Comparison of ENCODE assay signal across 14 cellular contexts in the genomic region with DNA sequence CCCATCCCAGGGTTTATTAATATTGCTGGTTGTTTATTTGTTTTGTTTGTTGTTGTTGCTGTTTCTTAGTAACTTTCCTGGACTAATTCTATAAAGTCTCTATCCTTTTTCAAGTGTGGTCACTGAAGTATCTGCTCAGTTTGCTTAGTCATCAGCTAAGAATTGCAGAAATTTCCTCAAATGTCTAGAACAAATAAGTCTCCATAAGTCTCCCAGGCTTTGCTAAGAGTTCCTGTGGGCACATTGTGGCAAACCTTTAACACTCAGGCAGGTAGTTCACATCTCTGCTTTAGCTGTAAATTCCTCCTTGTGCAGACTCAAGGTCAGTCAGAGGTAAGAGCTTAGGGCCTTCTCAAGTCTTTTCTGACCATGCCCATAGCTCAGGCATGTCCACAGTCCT. TPM values are rescaled to one million over a fixed set of nuclear protein-coding genes. Genes with fewer than 3 reads are reported as not detected.
DNase-seq lines count a peak whose midpoint lies in the region; ATAC-seq, FAIRE-seq and TF ChIP-seq lines count a peak whose summit lies in the region.
"Had no signal": no experiment of that assay in that cellular context is flagged by ENCODE, and none has a peak within 500 bp of the region (broad histone marks: within the 10 kb centered on the region; RNA-seq: fewer than 3 reads in every experiment).

No MANE protein-coding gene starts in this region.

- no peak for FAIRE-seq in bronchial epithelial cell (lab: Jason Lieb, UNC)
- FAIRE-seq: HepG2 had no signal

- H3K27me3 ChIP-seq in bronchial epithelial cell (ENCODE audit: control insufficient read depth, insufficient read depth, low read length) = no peaks in the 10 kb centered on the region

- peaks cover 12% of the 10 kb centered on the region for H3K27me3 Mint-ChIP-seq in T-helper 2 cell treated with Interferon-gamma antibody and Interleukin-4, amounts not matched to agents 5 μg/mL and 100 μg/mL, for 36 hours (ENCODE audit: low read depth)

- TF ChIP-seq CTCF in bronchial epithelial cell (IDR thresholded peaks at IDR 0.05; ENCODE audit: insufficient read depth, low read length, severe bottlenecking) = no peak

- DNase-seq in AG20443 (ENCODE audit: low spot score) (peak; percentile 77), LHCN-M2 (ENCODE audit: low read depth) (peak; percentile 96), bronchial epithelial cell (ENCODE audit: low read depth) (peak; percentile 89), kidney tubule cell (ENCODE audit: low spot score) (peak; percentile 98), NCI-H345 (lab: John Stamatoyannopoulos, UW) (no peak)
- no peak for DNase-seq in stimulated activated naive CD4-positive, alpha-beta T cell (lab: John Stamatoyannopoulos, UW)
- no peak for DNase-seq in T-helper 2 cell treated with Interferon-gamma antibody and Interleukin-4, amounts not matched to agents 5 μg/mL and 100 μg/mL, for 36 hours (ENCODE audit: low spot score)
- DNase-seq: activated B cell treated with CpG ODN at 0.5 μM for 24 hours; NCI-H2107; stimulated activated CD8-positive, alpha-beta memory T cell treated with anti-CD3 and anti-CD28 coated beads, Interleukin-4, amount 100 ng/mL, for 48 hours had no signal

- no peak overlapping the region for H3K4me3 Mint-ChIP-seq in T-helper 2 cell treated with Interferon-gamma antibody and Interleukin-4, amounts not matched to agents 5 μg/mL and 100 μg/mL, for 36 hours
- H3K4me3 Mint-ChIP-seq: activated B cell treated with CpG ODN at 0.5 μM for 24 hours; dendritic cell treated with granulocyte-macrophage colony-stimulating factor and Interleukin-4, amounts not matched to agents 40 ng/mL and 50 ng/mL, for 4 days; natural killer cell treated with Interleukin-12 subunit alpha and Interleukin-12 subunit beta and Interleukin-15 and Interleukin-18, amount 100 ng/mL, for 72 hours had no signal

- no peaks in the 10 kb centered on the region for H3K36me3 Mint-ChIP-seq in T-helper 2 cell treated with Interferon-gamma antibody and Interleukin-4, amounts not matched to agents 5 μg/mL and 100 μg/mL, for 36 hours (ENCODE audit: low read depth)
- H3K36me3 Mint-ChIP-seq: natural killer cell treated with Interleukin-12 subunit alpha and Interleukin-12 subunit beta and Interleukin-15 and Interleukin-18, amount 100 ng/mL, for 72 hours had no signal

- no peak overlapping the region for H3K27ac Mint-ChIP-seq in T-helper 2 cell treated with Interferon-gamma antibody and Interleukin-4, amounts not matched to agents 5 μg/mL and 100 μg/mL, for 36 hours
- H3K27ac Mint-ChIP-seq: activated B cell treated with CpG ODN at 0.5 μM for 24 hours; dendritic cell treated with granulocyte-macrophage colony-stimulating factor and Interleukin-4, amounts not matched to agents 40 ng/mL and 50 ng/mL, for 4 days; natural killer cell treated with Interleukin-12 subunit alpha and Interleukin-12 subunit beta and Interleukin-15 and Interleukin-18, amount 100 ng/mL, for 72 hours had no signal

- H3K4me1 Mint-ChIP-seq in T-helper 2 cell treated with Interferon-gamma antibody and Interleukin-4, amounts not matched to agents 5 μg/mL and 100 μg/mL, for 36 hours (ENCODE audit: low read depth) = no peaks in the 10 kb centered on the region
- H3K4me1 Mint-ChIP-seq: activated B cell treated with CpG ODN at 0.5 μM for 24 hours had no signal

- no peak for ATAC-seq in GM18511 (IDR thresholded peaks at IDR 0.05; ENCODE audit: unreplicated experiment)
- ATAC-seq: HepG2; natural killer cell treated with Interleukin-12 subunit alpha and Interleukin-12 subunit beta and Interleukin-15 and Interleukin-18, amount 100 ng/mL, for 72 hours had no signal

- no peak overlapping the region for H3K4me3 ChIP-seq in bronchial epithelial cell (ENCODE audit: low read depth, low read length)

- H3K36me3 ChIP-seq in bronchial epithelial cell (ENCODE audit: control insufficient read depth, insufficient read depth, low read length) = no peaks in the 10 kb centered on the region

- no peaks in the 10 kb centered on the region for H3K9me3 Mint-ChIP-seq in T-helper 2 cell treated with Interferon-gamma antibody and Interleukin-4, amounts not matched to agents 5 μg/mL and 100 μg/mL, for 36 hours
- H3K9me3 Mint-ChIP-seq: dendritic cell treated with granulocyte-macrophage colony-stimulating factor and Interleukin-4, amounts not matched to agents 40 ng/mL and 50 ng/mL, for 4 days; natural killer cell treated with Interleukin-12 subunit alpha and Interleukin-12 subunit beta and Interleukin-15 and Interleukin-18, amount 100 ng/mL, for 72 hours had no signal

RNA-seq across cellular contexts. Expression of gene C1orf185, which starts 38.9 kb away (rescaled TPM):
- not detected in 2 replicates for total RNA-seq in LHCN-M2 (2014; rRNA removed)
- not detected for polyA plus RNA-seq in LHCN-M2 (2012)
- not detected in 2 replicates for total RNA-seq in bronchial epithelial cell
- total RNA-seq: activated B cell treated with CpG ODN at 0.5 μM for 24 hours; HepG2; natural killer cell treated with Interleukin-12 subunit alpha and Interleukin-12 subunit beta and Interleukin-15 and Interleukin-18, amount 100 ng/mL, for 72 hours had no signal
- polyA plus RNA-seq: HepG2 had no signal

Comparison
In these comparisons a context has a peak if more than half of its experiments do, and no peak if none do; other contexts are left out.
1. DNase-seq: peak in AG20443 (single experiment), LHCN-M2 (single experiment), bronchial epithelial cell (single experiment) and kidney tubule cell (single experiment); none in stimulated activated naive CD4-positive, alpha-beta T cell (0 of 6), T-helper 2 cell treated with Interferon-gamma antibody and Interleukin-4, amounts not matched to agents 5 μg/mL and 100 μg/mL, for 36 hours (single experiment) and NCI-H345 (single experiment).